Comparison of ENCODE assay signal across 1 cellular context in the genomic region with DNA sequence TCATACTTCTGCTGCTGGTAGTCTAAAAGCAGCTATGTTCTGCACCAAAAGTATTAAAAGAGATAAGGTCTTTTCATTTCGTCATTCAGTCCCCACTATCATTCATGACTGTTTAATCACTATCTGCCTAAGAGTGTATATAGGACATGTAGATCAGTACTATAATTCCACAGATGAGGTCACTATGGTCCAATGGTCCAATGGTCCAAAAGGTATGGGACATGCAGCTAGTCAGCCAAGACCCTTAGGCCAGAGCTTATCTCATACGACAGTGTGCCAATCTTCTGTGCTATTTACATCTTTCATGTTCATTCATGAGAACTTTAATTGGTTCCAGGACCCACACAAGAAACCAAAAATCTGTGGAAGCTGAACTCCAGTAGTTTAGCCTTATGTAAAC.
TF ChIP-seq lines count a peak whose summit lies in the region.

No MANE protein-coding gene starts in this region.

TF ChIP-seq in SK-N-SH treated with all-trans-retinoic acid at 6 μM for 48 hours, 23 proteins besides CTCF, POLR2A, EP300 and RAD21 (continued from another document):
- TF ChIP-seq, protein P1, sequence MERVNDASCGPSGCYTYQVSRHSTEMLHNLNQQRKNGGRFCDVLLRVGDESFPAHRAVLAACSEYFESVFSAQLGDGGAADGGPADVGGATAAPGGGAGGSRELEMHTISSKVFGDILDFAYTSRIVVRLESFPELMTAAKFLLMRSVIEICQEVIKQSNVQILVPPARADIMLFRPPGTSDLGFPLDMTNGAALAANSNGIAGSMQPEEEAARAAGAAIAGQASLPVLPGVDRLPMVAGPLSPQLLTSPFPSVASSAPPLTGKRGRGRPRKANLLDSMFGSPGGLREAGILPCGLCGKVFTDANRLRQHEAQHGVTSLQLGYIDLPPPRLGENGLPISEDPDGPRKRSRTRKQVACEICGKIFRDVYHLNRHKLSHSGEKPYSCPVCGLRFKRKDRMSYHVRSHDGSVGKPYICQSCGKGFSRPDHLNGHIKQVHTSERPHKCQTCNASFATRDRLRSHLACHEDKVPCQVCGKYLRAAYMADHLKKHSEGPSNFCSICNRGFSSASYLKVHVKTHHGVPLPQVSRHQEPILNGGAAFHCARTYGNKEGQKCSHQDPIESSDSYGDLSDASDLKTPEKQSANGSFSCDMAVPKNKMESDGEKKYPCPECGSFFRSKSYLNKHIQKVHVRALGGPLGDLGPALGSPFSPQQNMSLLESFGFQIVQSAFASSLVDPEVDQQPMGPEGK (CRISPR knock-in tag; IDR thresholded peaks at IDR 0.05; ENCODE audit: borderline replicate concordance), result no peak
- TF ChIP-seq ZNF70 (CRISPR knock-in tag; IDR thresholded peaks at IDR 0.05), result no peak
- no peak for TF ChIP-seq RARB (CRISPR knock-in tag; IDR thresholded peaks at IDR 0.05)
- no peak for TF ChIP-seq PPARA (CRISPR knock-in tag; IDR thresholded peaks at IDR 0.05; ENCODE audit: borderline replicate concordance)
- TF ChIP-seq ZNF8 (CRISPR knock-in tag; IDR thresholded peaks at IDR 0.05), result no peak
- TF ChIP-seq, protein P2, sequence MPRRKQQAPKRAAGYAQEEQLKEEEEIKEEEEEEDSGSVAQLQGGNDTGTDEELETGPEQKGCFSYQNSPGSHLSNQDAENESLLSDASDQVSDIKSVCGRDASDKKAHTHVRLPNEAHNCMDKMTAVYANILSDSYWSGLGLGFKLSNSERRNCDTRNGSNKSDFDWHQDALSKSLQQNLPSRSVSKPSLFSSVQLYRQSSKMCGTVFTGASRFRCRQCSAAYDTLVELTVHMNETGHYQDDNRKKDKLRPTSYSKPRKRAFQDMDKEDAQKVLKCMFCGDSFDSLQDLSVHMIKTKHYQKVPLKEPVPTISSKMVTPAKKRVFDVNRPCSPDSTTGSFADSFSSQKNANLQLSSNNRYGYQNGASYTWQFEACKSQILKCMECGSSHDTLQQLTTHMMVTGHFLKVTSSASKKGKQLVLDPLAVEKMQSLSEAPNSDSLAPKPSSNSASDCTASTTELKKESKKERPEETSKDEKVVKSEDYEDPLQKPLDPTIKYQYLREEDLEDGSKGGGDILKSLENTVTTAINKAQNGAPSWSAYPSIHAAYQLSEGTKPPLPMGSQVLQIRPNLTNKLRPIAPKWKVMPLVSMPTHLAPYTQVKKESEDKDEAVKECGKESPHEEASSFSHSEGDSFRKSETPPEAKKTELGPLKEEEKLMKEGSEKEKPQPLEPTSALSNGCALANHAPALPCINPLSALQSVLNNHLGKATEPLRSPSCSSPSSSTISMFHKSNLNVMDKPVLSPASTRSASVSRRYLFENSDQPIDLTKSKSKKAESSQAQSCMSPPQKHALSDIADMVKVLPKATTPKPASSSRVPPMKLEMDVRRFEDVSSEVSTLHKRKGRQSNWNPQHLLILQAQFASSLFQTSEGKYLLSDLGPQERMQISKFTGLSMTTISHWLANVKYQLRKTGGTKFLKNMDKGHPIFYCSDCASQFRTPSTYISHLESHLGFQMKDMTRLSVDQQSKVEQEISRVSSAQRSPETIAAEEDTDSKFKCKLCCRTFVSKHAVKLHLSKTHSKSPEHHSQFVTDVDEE (CRISPR knock-in tag; IDR thresholded peaks at IDR 0.05), result no peak
- TF ChIP-seq ZNF565 (CRISPR knock-in tag; conservative IDR thresholded peaks at IDR 0.05; ENCODE audit: low read depth), result no peak
- no peak for TF ChIP-seq ZFP30 (CRISPR knock-in tag; IDR thresholded peaks at IDR 0.05)
